In genomic region chr1:85850238-85850637, GRCh38 we compare ENCODE assay signal across 12 cellular contexts.
DNase-seq lines count a peak whose midpoint lies in the region; ATAC-seq and TF ChIP-seq lines count a peak whose summit lies in the region.
"Had no signal": no experiment of that assay in that cellular context is flagged by ENCODE, and none has a peak within 500 bp of the region (broad histone marks: within the 10 kb centered on the region; RNA-seq: fewer than 3 reads in every experiment).

No MANE protein-coding gene starts in this region.

- no TSS peak for BruUV-seq in Panc1 (replicated peaks; lab: Mats Ljungman, UMichigan)

- in situ Hi-C loops in Panc1 (cut with HindIII; ENCODE audit: low pct_unique_long_range_greater_than_20kb, low sequenced_read_pairs), result no loop called here

- peak; percentile 89 for DNase-seq in H4 (ENCODE audit: low spot score)
- peak; percentile 91 for DNase-seq in Panc1 (ENCODE audit: low read depth, low spot score)
- peak; percentile 70 for DNase-seq in epithelial cell of esophagus (ENCODE audit: low read depth)
- no peak for DNase-seq in T-helper 2 cell
- DNase-seq in NK-92 (lab: John Stamatoyannopoulos, UW; ENCODE audit: unreplicated experiment), result no peak
- DNase-seq in psoas muscle, result no peak
- DNase-seq: KG1; midbrain; stimulated activated CD4-positive, alpha-beta T cell treated with anti-CD3 and anti-CD28 coated beads, Interleukin-4, amount 100 ng/mL, for 4 hours had no signal

- TF ChIP-seq CTCF in Panc1 (IDR thresholded peaks at IDR 0.05) (peak; percentile 73; the same call in 1 of the 2 replicates), epithelial cell of esophagus (IDR thresholded peaks at IDR 0.05; ENCODE audit: insufficient read depth, low read depth, low read length, missing control alignments) (peak; percentile 26), psoas muscle (IDR thresholded peaks at IDR 0.05) (no peak)

- H3K9me3 ChIP-seq in Panc1 (ENCODE audit: control insufficient read depth, insufficient read depth, low read depth, low read length), result no peaks in the 10 kb centered on the region
- no peaks in the 10 kb centered on the region for H3K9me3 ChIP-seq in skeletal muscle satellite cell (replicated peaks; ENCODE audit: low read length)
- no peaks in the 10 kb centered on the region for H3K9me3 ChIP-seq in psoas muscle
- H3K9me3 ChIP-seq: vagina had no signal

- H3K4me2 ChIP-seq in skeletal muscle satellite cell (ENCODE audit: low read length), result peak overlapping the region; percentile 53

- H3K27me3 ChIP-seq in Panc1 (ENCODE audit: control insufficient read depth, insufficient read depth, low read length) (no peaks in the 10 kb centered on the region), skeletal muscle satellite cell (ENCODE audit: control insufficient read depth, insufficient read depth, low read length) (peaks cover 7% of the 10 kb centered on the region), psoas muscle (ENCODE audit: insufficient read depth in 3 of 3, low read length in 2 of 3) (no peaks in the 10 kb centered on the region)
- H3K27me3 ChIP-seq: vagina had no signal

- intact Hi-C loops in Panc1 (cut with micrococcal nuclease; ENCODE audit: unreplicated experiment) (loop anchor here (5.0 kb wide), 1 partner anchor 143 kb away; the partner anchor contains the start of gene ZNHIT6), psoas muscle (cut with DNase I) (no loop called here)

- POLR2A ChIA-PET in Panc1 (lab: Charles Lee), result interaction anchor here (0.7 to 0.9 kb wide), 2 partner anchors 261 to 267 kb away, joined by 3 read pairs; no protein-coding TSS in a partner anchor

- peak overlapping the region; percentile 50 for H3K9ac ChIP-seq in skeletal muscle satellite cell (ENCODE audit: low read depth, low read length)

- H3K4me1 ChIP-seq in Panc1 (ENCODE audit: control insufficient read depth, insufficient read depth, low read length) (peaks cover 24% of the 10 kb centered on the region), skeletal muscle satellite cell (ENCODE audit: control insufficient read depth, insufficient read depth, low read length) (peaks cover 14% of the 10 kb centered on the region), psoas muscle (no peaks in the 10 kb centered on the region)
- H3K4me1 ChIP-seq: vagina had no signal

- ATAC-seq in Panc1 (peak; percentile 96), psoas muscle (no peak)

- 50 to 56% (median 55%) methylated on average over 2 of the region's 2 CpGs for WGBS in psoas muscle, 3 donors

- H3K27ac ChIP-seq in Panc1 (ENCODE audit: low read length), result peak overlapping the region; percentile 70; the same call in 1 of the 2 replicates
- H3K27ac ChIP-seq in psoas muscle, result no peak overlapping the region
- H3K27ac ChIP-seq: SK-N-MC, vagina had no signal

- CTCF ChIA-PET in Panc1 (lab: Charles Lee), result interaction anchor here (0.6 to 2.2 kb wide), 2 partner anchors 142 to 869 kb away, joined by 8 to 11 read pairs; partner anchors contain the start of gene ZNHIT6

- no peaks in the 10 kb centered on the region for H3K36me3 ChIP-seq in Panc1 (ENCODE audit: control insufficient read depth, insufficient read depth, low read length)
- no peaks in the 10 kb centered on the region for H3K36me3 ChIP-seq in skeletal muscle satellite cell (ENCODE audit: insufficient read depth, low read length)
- H3K36me3 ChIP-seq in psoas muscle (ENCODE audit: insufficient read depth in 1 of 2, low read depth in 1 of 2), result no peaks in the 10 kb centered on the region
- H3K36me3 ChIP-seq: vagina had no signal

- no peak overlapping the region for H3K4me3 ChIP-seq in Panc1 (ENCODE audit: low read depth in 2 of 2, low read length in 2 of 2)
- no peak overlapping the region for H3K4me3 ChIP-seq in epithelial cell of esophagus (ENCODE audit: low read length)
- no peak overlapping the region for H3K4me3 ChIP-seq in skeletal muscle satellite cell (ENCODE audit: low read length)
- H3K4me3 ChIP-seq in psoas muscle, result no peak overlapping the region
- H3K4me3 ChIP-seq: SK-N-MC, vagina had no signal

Comparison
In these comparisons a context has a peak if more than half of its experiments do, and no peak if none do; other contexts are left out.
1. DNase-seq: peak in H4 (single experiment), Panc1 (single experiment) and epithelial cell of esophagus (single experiment); none in T-helper 2 cell (0 of 5), NK-92 (single experiment) and psoas muscle (0 of 2).